In the genomic region with DNA sequence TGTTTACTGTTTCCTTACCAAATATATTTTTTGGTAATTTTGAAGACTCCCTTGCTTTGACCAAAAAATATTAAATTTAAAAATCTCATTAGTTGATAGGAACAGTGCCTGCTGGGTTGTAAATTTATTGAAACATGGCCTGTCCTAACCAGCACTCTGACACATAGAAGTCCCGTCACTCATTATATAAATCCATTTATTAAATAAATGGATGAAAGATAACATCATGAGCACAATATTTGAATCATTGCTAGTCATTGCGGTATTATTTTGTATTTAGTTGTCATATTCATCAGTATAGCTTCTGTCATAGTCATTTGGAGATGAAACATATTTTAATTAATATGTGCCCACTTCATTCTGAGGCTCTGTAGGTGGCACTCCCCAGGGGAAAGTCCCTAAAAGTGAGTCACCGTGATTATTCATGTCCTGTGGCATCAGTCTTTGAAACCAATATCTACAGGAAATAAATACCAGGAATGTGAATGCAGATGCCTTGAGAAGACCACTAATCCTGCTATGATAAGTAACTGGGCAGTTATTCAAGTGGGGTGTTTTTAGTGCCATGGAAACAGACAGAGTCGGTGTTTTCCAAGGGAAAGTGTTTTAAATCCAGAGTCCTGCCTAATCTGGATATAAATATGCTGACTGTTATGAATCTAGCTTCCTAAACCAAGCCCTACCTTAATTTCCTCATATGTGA, we compare ENCODE assay signal across 8 cellular contexts.
DNase-seq lines count a peak whose midpoint lies in the region; ATAC-seq and TF ChIP-seq lines count a peak whose summit lies in the region.

No MANE protein-coding gene starts in this region.

- H3K79me2 ChIP-seq in PC-3 (ENCODE audit: low read length) = no peaks in the 10 kb centered on the region

- POLR2A ChIA-PET in PC-3 (lab: Charles Lee; ENCODE audit: unreplicated experiment) = interaction anchor here (0.5 to 0.6 kb wide), 4 partner anchors 24 to 652 kb away, joined by 3 to 4 read pairs (median 3); no protein-coding TSS in a partner anchor

- intact Hi-C loops in PC-3 (cut with micrococcal nuclease) = loop anchor here (1.0 to 10.0 kb wide), 8 partner anchors 49 to 1015 kb away; no protein-coding TSS in a partner anchor

- no peaks in the 10 kb centered on the region for H3K9me2 ChIP-seq in PC-3 (replicated peaks; ENCODE audit: low read length)

- H3K27me3 ChIP-seq in PC-3 (ENCODE audit: low read length) = no peaks in the 10 kb centered on the region

- H4K20me1 ChIP-seq in PC-3 (ENCODE audit: low read length) = no peaks in the 10 kb centered on the region

- peak overlapping the region; percentile 38 for H3K4me3 ChIP-seq in PC-3 (ENCODE audit: low read length)

- H3K4me1 ChIP-seq in PC-3 (ENCODE audit: insufficient read depth, low read length) = peaks cover 44% of the 10 kb centered on the region

- peak overlapping the region; percentile 91 for H3K9ac ChIP-seq in PC-3 (ENCODE audit: low read length)

- H3K36me3 ChIP-seq in PC-3 (ENCODE audit: low read depth, low read length) = no peaks in the 10 kb centered on the region

- H3F3A ChIP-seq in PC-3 (ENCODE audit: low read length, unreplicated experiment) = peaks cover 12% of the 10 kb centered on the region

- no peaks in the 10 kb centered on the region for H3K9me3 ChIP-seq in PC-3 (ENCODE audit: low read length)

- TSS peak; percentile 85 for BruUV-seq in PC-3 (replicated peaks; lab: Mats Ljungman, UMichigan)

- ATAC-seq in PC-3 (peak; percentile 77), GM19035 (IDR thresholded peaks at IDR 0.05; ENCODE audit: unreplicated experiment) (no peak), GM21526 (IDR thresholded peaks at IDR 0.05; ENCODE audit: low FRiP score, unreplicated experiment) (no peak)

- CTCF ChIA-PET in PC-3 (lab: Charles Lee) = no interaction called here

- DNase-seq in ELR (ENCODE audit: low read depth) (peak; percentile 99), PC-3 (peak; percentile 99), non-pigmented ciliary epithelial cell (ENCODE audit: low read depth) (peak; percentile 95), iPS-NIHi7 (ENCODE audit: extremely low spot score) (no peak), caudate nucleus (lab: John Stamatoyannopoulos, UW) (no peak)
- DNase-seq in central memory CD4-positive, alpha-beta T cell = peak; percentile 36

- no peak overlapping the region for H2AFZ ChIP-seq in PC-3 (ENCODE audit: low read length)

- peak overlapping the region; percentile 66 for H3K4me2 ChIP-seq in PC-3 (ENCODE audit: low read length)

- H3K27ac ChIP-seq in PC-3 (ENCODE audit: low read length) (peak overlapping the region; percentile 98), caudate nucleus (ENCODE audit: low read depth, low read length) (no peak overlapping the region)

- no peak for TF ChIP-seq CTCF in PC-3 (conservative IDR thresholded peaks at IDR 0.05; ENCODE audit: low read depth, low read length)

Comparison
In these comparisons a context has a peak if more than half of its experiments do, and no peak if none do; other contexts are left out.
1. DNase-seq: peak in ELR (single experiment), PC-3 (single experiment), central memory CD4-positive, alpha-beta T cell (single experiment) and non-pigmented ciliary epithelial cell (single experiment); none in iPS-NIHi7 (single experiment) and caudate nucleus (0 of 61).